30 cellular contexts compared by ENCODE assay signal in the genomic region with DNA sequence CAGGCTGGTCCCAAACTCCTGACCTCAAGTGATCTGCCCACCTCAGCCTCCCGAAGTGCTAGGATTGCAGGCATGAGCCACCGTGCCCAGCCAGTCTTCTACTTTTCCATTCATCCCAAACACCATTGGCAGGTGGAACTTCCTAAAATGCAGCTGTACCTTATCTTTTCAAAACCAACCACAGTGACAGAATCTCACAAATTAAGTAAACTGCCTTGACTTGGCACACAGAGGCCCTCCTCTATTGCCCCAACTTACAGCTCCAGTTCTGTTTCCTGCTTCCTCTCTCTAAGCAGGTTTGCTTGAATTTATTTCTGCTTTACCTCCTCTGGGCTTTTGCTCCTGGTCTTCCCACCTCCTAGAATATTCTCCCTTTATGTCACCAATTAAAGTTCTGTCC. TPM values are rescaled to one million over a fixed set of nuclear protein-coding genes. Genes with fewer than 3 reads are reported as not detected.
DNase-seq lines count a peak whose midpoint lies in the region; ATAC-seq and TF ChIP-seq lines count a peak whose summit lies in the region.
"Had no signal": no experiment of that assay in that cellular context is flagged by ENCODE, and none has a peak within 500 bp of the region (broad histone marks: within the 10 kb centered on the region; RNA-seq: fewer than 3 reads in every experiment).

No MANE protein-coding gene starts in this region.

- intact Hi-C loops in naive thymus-derived CD4-positive, alpha-beta T cell (cut with micrococcal nuclease), result loop anchor here in 1 of 2 donors (5.0 kb wide), 2 partner anchors 34 to 249 kb away; no protein-coding TSS in a partner anchor

- TF ChIP-seq CTCF in NB4 (IDR thresholded peaks at IDR 0.05; ENCODE audit: low read depth, low read length), result no peak
- no peak for TF ChIP-seq CTCF in neutrophil (IDR thresholded peaks at IDR 0.05)

- no peak for TF ChIP-seq POLR2A in NB4 (IDR thresholded peaks at IDR 0.05; ENCODE audit: extremely low read depth, insufficient read length)

- H3K27me3 Mint-ChIP-seq in activated naive CD8-positive, alpha-beta T cell treated with anti-CD3 and anti-CD28 coated beads, Interleukin-2, amount 10 ng/mL, durations not matched to agents 7 days and 5 days, result no peaks in the 10 kb centered on the region
- H3K27me3 Mint-ChIP-seq in activated naive CD8-positive, alpha-beta T cell treated with anti-CD3 and anti-CD28 coated beads, Interleukin-2, amount 50 U/mL, for 24 hours, result no peaks in the 10 kb centered on the region
- no peaks in the 10 kb centered on the region for H3K27me3 Mint-ChIP-seq in naive thymus-derived CD4-positive, alpha-beta T cell
- H3K27me3 Mint-ChIP-seq: activated B cell treated with CpG ODN at 0.5 μM for 24 hours had no signal

- no peak for ATAC-seq in activated naive CD8-positive, alpha-beta T cell treated with anti-CD3 and anti-CD28 coated beads, Interleukin-2, amount 10 ng/mL, durations not matched to agents 7 days and 5 days (ENCODE audit: low read depth)
- no peak for ATAC-seq in activated naive CD8-positive, alpha-beta T cell treated with anti-CD3 and anti-CD28 coated beads, Interleukin-2, amount 50 U/mL, for 24 hours
- ATAC-seq in naive thymus-derived CD4-positive, alpha-beta T cell, result no peak
- ATAC-seq: activated T-cell treated with anti-CD3 and anti-CD28 coated beads, Interleukin-2, amount 50 U/mL, for 4 hours; sciatic nerve had no signal

- H3K9me3 ChIP-seq in neutrophil, result no peaks in the 10 kb centered on the region
- H3K9me3 ChIP-seq in naive thymus-derived CD4-positive, alpha-beta T cell (ENCODE audit: control insufficient read depth in 2 of 3, low read length in 3 of 3), result no peaks in the 10 kb centered on the region
- H3K9me3 ChIP-seq: ascending aorta, colonic mucosa, prostate gland, vagina had no signal

- H3K36me3 ChIP-seq in neutrophil, result no peaks in the 10 kb centered on the region
- H3K36me3 ChIP-seq in naive thymus-derived CD4-positive, alpha-beta T cell (ENCODE audit: control insufficient read depth in 2 of 3, insufficient read depth in 3 of 3, low read length in 3 of 3), result peaks cover 0 to 15% (median 0%) of the 10 kb centered on the region in 3 experiments
- H3K36me3 ChIP-seq: ascending aorta, cardiac muscle cell, colonic mucosa, prostate gland, vagina had no signal

- peaks cover 31% of the 10 kb centered on the region for H3K36me3 Mint-ChIP-seq in activated naive CD8-positive, alpha-beta T cell treated with anti-CD3 and anti-CD28 coated beads, Interleukin-2, amount 10 ng/mL, durations not matched to agents 7 days and 5 days
- H3K36me3 Mint-ChIP-seq in activated naive CD8-positive, alpha-beta T cell treated with anti-CD3 and anti-CD28 coated beads, Interleukin-2, amount 50 U/mL, for 24 hours (ENCODE audit: low read depth), result peaks cover 59% of the 10 kb centered on the region
- H3K36me3 Mint-ChIP-seq in naive thymus-derived CD4-positive, alpha-beta T cell, result peaks cover 18 to 36% (median 29%) of the 10 kb centered on the region in 5 donors

- DNase-seq in SKM-1 treated with dmso at 0.1 percent for 144 hours (lab: John Stamatoyannopoulos, UW; ENCODE audit: unreplicated experiment) (peak; percentile 35), SKM-1 (lab: John Stamatoyannopoulos, UW; ENCODE audit: unreplicated experiment) (no peak), NB4 (ENCODE audit: low read depth) (peak; percentile 63), NCI-H345 treated with DMSO at 0.1 percent for 48 hours (lab: John Stamatoyannopoulos, UW; ENCODE audit: unreplicated experiment) (no peak)
- DNase-seq in activated naive CD8-positive, alpha-beta T cell treated with anti-CD3 and anti-CD28 coated beads, Interleukin-2, amount 10 ng/mL, durations not matched to agents 7 days and 5 days, result no peak
- no peak for DNase-seq in activated naive CD8-positive, alpha-beta T cell treated with anti-CD3 and anti-CD28 coated beads, Interleukin-2, amount 50 U/mL, for 24 hours
- no peak for DNase-seq in naive thymus-derived CD4-positive, alpha-beta T cell
- DNase-seq: activated B cell treated with CpG ODN at 0.5 μM for 24 hours; activated naive CD4-positive, alpha-beta T cell treated with anti-CD3 and anti-CD28 coated beads, Interleukin-2, amount 50 U/mL, for 16 hours; activated T-cell treated with anti-CD3 and anti-CD28 coated beads, Interleukin-2, amount 50 U/mL, for 4 hours; colonic mucosa; DMS153; effector CD8-positive, alpha-beta T cell; islet precursor cell; left ventricle myocardium superior; NCI-H1105; NCI-H2081; NCI-H345; NCI-H748 treated with DMSO at 0.1 percent for 48 hours; nucleus accumbens; stimulated activated naive CD4-positive, alpha-beta T cell; T-helper 9 cell had no signal

- H3K27me3 ChIP-seq in neutrophil, result no peaks in the 10 kb centered on the region
- H3K27me3 ChIP-seq in naive thymus-derived CD4-positive, alpha-beta T cell (ENCODE audit: control insufficient read depth in 2 of 2, insufficient read depth in 2 of 2, low read length in 2 of 2), result no peaks in the 10 kb centered on the region
- H3K27me3 ChIP-seq: colonic mucosa, vagina had no signal

- no peaks in the 10 kb centered on the region for H3K9me3 Mint-ChIP-seq in activated naive CD8-positive, alpha-beta T cell treated with anti-CD3 and anti-CD28 coated beads, Interleukin-2, amount 10 ng/mL, durations not matched to agents 7 days and 5 days
- H3K9me3 Mint-ChIP-seq in activated naive CD8-positive, alpha-beta T cell treated with anti-CD3 and anti-CD28 coated beads, Interleukin-2, amount 50 U/mL, for 24 hours, result no peaks in the 10 kb centered on the region
- H3K9me3 Mint-ChIP-seq in naive thymus-derived CD4-positive, alpha-beta T cell, result no peaks in the 10 kb centered on the region
- H3K9me3 Mint-ChIP-seq: activated B cell treated with CpG ODN at 0.5 μM for 24 hours; activated T-cell treated with anti-CD3 and anti-CD28 coated beads, Interleukin-2, amount 50 U/mL, for 4 hours had no signal

- H3K4me3 ChIP-seq in NB4 (ENCODE audit: low read depth, low read length) (peak overlapping the region; percentile 18), neutrophil (ENCODE audit: low read depth in 1 of 2, low read length in 1 of 2) (no peak overlapping the region)
- no peak overlapping the region for H3K4me3 ChIP-seq in naive thymus-derived CD4-positive, alpha-beta T cell (ENCODE audit: low read length)
- H3K4me3 ChIP-seq: ascending aorta, cardiac muscle cell, colonic mucosa, prostate gland, vagina had no signal

- CTCF ChIA-PET in naive thymus-derived CD4-positive, alpha-beta T cell (lab: Charles Lee), result no interaction called here

- no peak overlapping the region for H3K4me3 Mint-ChIP-seq in activated naive CD8-positive, alpha-beta T cell treated with anti-CD3 and anti-CD28 coated beads, Interleukin-2, amount 10 ng/mL, durations not matched to agents 7 days and 5 days
- H3K4me3 Mint-ChIP-seq in activated naive CD8-positive, alpha-beta T cell treated with anti-CD3 and anti-CD28 coated beads, Interleukin-2, amount 50 U/mL, for 24 hours, result no peak overlapping the region
- H3K4me3 Mint-ChIP-seq in naive thymus-derived CD4-positive, alpha-beta T cell, result peak overlapping the region in 1 of 10 donors; percentile 10
- H3K4me3 Mint-ChIP-seq: activated B cell treated with CpG ODN at 0.5 μM for 24 hours; activated T-cell treated with anti-CD3 and anti-CD28 coated beads, Interleukin-2, amount 50 U/mL, for 4 hours had no signal

- peaks cover 20% of the 10 kb centered on the region for H3K4me1 Mint-ChIP-seq in activated naive CD8-positive, alpha-beta T cell treated with anti-CD3 and anti-CD28 coated beads, Interleukin-2, amount 10 ng/mL, durations not matched to agents 7 days and 5 days
- H3K4me1 Mint-ChIP-seq in activated naive CD8-positive, alpha-beta T cell treated with anti-CD3 and anti-CD28 coated beads, Interleukin-2, amount 50 U/mL, for 24 hours, result peaks cover 18% of the 10 kb centered on the region
- H3K4me1 Mint-ChIP-seq in naive thymus-derived CD4-positive, alpha-beta T cell, result peaks cover 7 to 40% (median 13%) of the 10 kb centered on the region in 7 donors

- H3K27ac Mint-ChIP-seq in activated naive CD8-positive, alpha-beta T cell treated with anti-CD3 and anti-CD28 coated beads, Interleukin-2, amount 10 ng/mL, durations not matched to agents 7 days and 5 days, result peak overlapping the region; percentile 47
- H3K27ac Mint-ChIP-seq in activated naive CD8-positive, alpha-beta T cell treated with anti-CD3 and anti-CD28 coated beads, Interleukin-2, amount 50 U/mL, for 24 hours, result no peak overlapping the region
- peak overlapping the region in 1 of 9 donors; percentile 54 for H3K27ac Mint-ChIP-seq in naive thymus-derived CD4-positive, alpha-beta T cell
- H3K27ac Mint-ChIP-seq: activated B cell treated with CpG ODN at 0.5 μM for 24 hours had no signal

- POLR2A ChIA-PET in activated naive CD8-positive, alpha-beta T cell treated with anti-CD3 and anti-CD28 coated beads, Interleukin-2, amount 10 ng/mL, durations not matched to agents 7 days and 5 days (lab: Charles Lee), result interaction anchor here (0.6 to 1.1 kb wide), 2 partner anchors 14 to 18 kb away, joined by 3 read pairs; no protein-coding TSS in a partner anchor
- POLR2A ChIA-PET in naive thymus-derived CD4-positive, alpha-beta T cell (lab: Charles Lee), result interaction anchor here (0.7 to 1.0 kb wide), 2 partner anchors 25 to 41 kb away, joined by 3 to 5 read pairs; no protein-coding TSS in a partner anchor

- peaks cover 80% of the 10 kb centered on the region in 2 experiments for H3K4me1 ChIP-seq in neutrophil (ENCODE audit: control insufficient read depth in 1 of 2, insufficient read depth in 1 of 2, low read depth in 1 of 2, low read length in 1 of 2)
- no peaks in the 10 kb centered on the region for H3K4me1 ChIP-seq in naive thymus-derived CD4-positive, alpha-beta T cell (ENCODE audit: control insufficient read depth in 2 of 2, insufficient read depth in 2 of 2, low read length in 2 of 2)
- H3K4me1 ChIP-seq: colonic mucosa had no signal

- H3K27ac ChIP-seq in neutrophil, result peak overlapping the region; percentile 79
- H3K27ac ChIP-seq in naive thymus-derived CD4-positive, alpha-beta T cell (ENCODE audit: low read depth, low read length), result no peak overlapping the region
- H3K27ac ChIP-seq: ascending aorta, cardiac muscle cell, colonic mucosa, epithelial cell of prostate, prostate gland, RWPE1, vagina had no signal

RNA-seq across cellular contexts. Expression of gene MYB, which starts 7.6 kb away (rescaled TPM):
- 1 to 10 TPM; 8.4 to 8.8 TPM for total RNA-seq in activated naive CD8-positive, alpha-beta T cell treated with anti-CD3 and anti-CD28 coated beads, Interleukin-2, amount 10 ng/mL, durations not matched to agents 7 days and 5 days
- total RNA-seq in naive thymus-derived CD4-positive, alpha-beta T cell, result 10 to 100 TPM; 14.2 to 33.3 (median 17.3) TPM
- 1 to 10 TPM; 2.1 to 2.9 TPM for polyA plus RNA-seq in naive thymus-derived CD4-positive, alpha-beta T cell
- total RNA-seq: ascending aorta had no signal

Comparison
In these comparisons a context has a peak if more than half of its experiments do, and no peak if none do; other contexts are left out.
1. DNase-seq: peak in SKM-1 treated with dmso at 0.1 percent for 144 hours (single experiment) and NB4 (single experiment); none in SKM-1 (single experiment), activated naive CD8-positive, alpha-beta T cell treated with anti-CD3 and anti-CD28 coated beads, Interleukin-2, amount 10 ng/mL, durations not matched to agents 7 days and 5 days (single experiment), activated naive CD8-positive, alpha-beta T cell treated with anti-CD3 and anti-CD28 coated beads, Interleukin-2, amount 50 U/mL, for 24 hours (single experiment), naive thymus-derived CD4-positive, alpha-beta T cell (0 of 9) and NCI-H345 treated with DMSO at 0.1 percent for 48 hours (single experiment).